ENCODE assay signal across 1 cellular context in genomic region chr19:55667958-55668357, GRCh38.
TF ChIP-seq lines count a peak whose summit lies in the region.

No MANE protein-coding gene starts in this region.

TF ChIP-seq in K562, 482 proteins besides CTCF, POLR2A, EP300 and RAD21:
- TF ChIP-seq RBFOX2 (IDR thresholded peaks at IDR 0.05; ENCODE audit: low read depth, low read length) (peak; percentile 16), PHTF2 (CRISPR knock-in tag; IDR thresholded peaks at IDR 0.05) (no peak), POLR2G (IDR thresholded peaks at IDR 0.05; ENCODE audit: low read depth, low read length) (peak; percentile 41)
